8 cellular contexts compared by ENCODE assay signal in genomic region chr2:148644885-148645134, GRCh38. TPM values are rescaled to one million over a fixed set of nuclear protein-coding genes. Genes with fewer than 3 reads are reported as not detected.
DNase-seq lines count a peak whose midpoint lies in the region; ATAC-seq, FAIRE-seq and TF ChIP-seq lines count a peak whose summit lies in the region.

No MANE protein-coding gene starts in this region.

- H3K27me3 ChIP-seq in left ventricle myocardium inferior (ENCODE audit: low read depth) (no peaks in the 10 kb centered on the region), small intestine (ENCODE audit: control insufficient read depth in 2 of 2, insufficient read depth in 2 of 2, low read length in 2 of 2) (no peaks in the 10 kb centered on the region)

- peaks cover 20% of the 10 kb centered on the region for H3K36me3 Mint-ChIP-seq in activated B cell treated with CpG ODN at 0.5 μM for 24 hours (ENCODE audit: low read depth)

- H3K27me3 Mint-ChIP-seq in activated B cell treated with CpG ODN at 0.5 μM for 24 hours, result no peaks in the 10 kb centered on the region

- DNase-seq in NOMO-1 treated with DMSO at 0.1 percent for 48 hours (lab: John Stamatoyannopoulos, UW; ENCODE audit: unreplicated experiment), result peak; percentile 67
- DNase-seq in NOMO-1 (lab: John Stamatoyannopoulos, UW; ENCODE audit: unreplicated experiment in 2 of 2), result no peak
- no peak for DNase-seq in activated B cell treated with CpG ODN at 0.5 μM for 24 hours
- DNase-seq in left ventricle myocardium inferior, result no peak
- no peak for DNase-seq in small intestine
- no peak for DNase-seq in effector CD4-positive, alpha-beta T cell
- no peak for DNase-seq in NCI-H1930 (lab: John Stamatoyannopoulos, UW)

- CTCF ChIA-PET in activated B cell treated with CpG ODN at 0.5 μM for 24 hours (lab: Charles Lee), result interaction anchor here (1.0 to 1.4 kb wide), 2 partner anchors 9 to 625 kb away, joined by 3 to 4 read pairs; partner anchors contain the start of gene ORC4

- H3K36me3 ChIP-seq in left ventricle myocardium inferior (no peaks in the 10 kb centered on the region), small intestine (ENCODE audit: control insufficient read depth in 2 of 2, insufficient read depth in 2 of 2, low read length in 2 of 2) (no peaks in the 10 kb centered on the region)

- no peaks in the 10 kb centered on the region for H3K9me3 Mint-ChIP-seq in activated B cell treated with CpG ODN at 0.5 μM for 24 hours

- H3K27ac Mint-ChIP-seq in activated B cell treated with CpG ODN at 0.5 μM for 24 hours, result peak overlapping the region; percentile 99

- FAIRE-seq in small intestine (lab: Jason Lieb, UNC), result no peak

- intact Hi-C loops in activated B cell treated with CpG ODN at 0.5 μM for 24 hours (cut with micrococcal nuclease) (loop anchor here (1.0 to 5.0 kb wide), 12 partner anchors 8 to 942 kb away; partner anchors contain the start of genes KIF5C, MMADHC and ORC4), left ventricle myocardium inferior (cut with micrococcal nuclease) (no loop called here)

- peak overlapping the region; percentile 89 for H3K4me3 Mint-ChIP-seq in activated B cell treated with CpG ODN at 0.5 μM for 24 hours

- POLR2A ChIA-PET in activated B cell treated with CpG ODN at 0.5 μM for 24 hours (lab: Charles Lee), result interaction anchor here (0.6 to 2.2 kb wide), 11 partner anchors 11 to 628 kb away, joined by 3 to 23 read pairs (median 6); partner anchors contain the start of genes MBD5 and ORC4

- WGBS in small intestine, 3 donors, result 0% methylated on average over 15 to 27 of the region's 27 CpGs

- peaks cover 44% of the 10 kb centered on the region for H3K4me1 Mint-ChIP-seq in activated B cell treated with CpG ODN at 0.5 μM for 24 hours

- peak; percentile 37 for ATAC-seq in HG03025 (IDR thresholded peaks at IDR 0.05; ENCODE audit: low FRiP score, unreplicated experiment)
- peak; percentile 49 for ATAC-seq in activated B cell treated with CpG ODN at 0.5 μM for 24 hours (ENCODE audit: low read depth)

- peaks cover 52% of the 10 kb centered on the region for H3K4me1 ChIP-seq in left ventricle myocardium inferior
- H3K4me1 ChIP-seq in small intestine (ENCODE audit: control insufficient read depth in 2 of 2, insufficient read depth in 1 of 2, low read depth in 1 of 2, low read length in 1 of 2), result peaks cover 0 to 4% of the 10 kb centered on the region in 2 donors

- H3K9me3 ChIP-seq in left ventricle myocardium inferior (replicated peaks) (no peaks in the 10 kb centered on the region), small intestine (ENCODE audit: control insufficient read depth, low read depth) (no peaks in the 10 kb centered on the region)

- H3K4me3 ChIP-seq in left ventricle myocardium inferior (peak overlapping the region; percentile 85), small intestine (ENCODE audit: low read depth in 1 of 2, low read length in 2 of 2) (peak overlapping the region; percentile 88 to 97)

- H3K27ac ChIP-seq in left ventricle myocardium inferior (replicated peaks) (peak overlapping the region; percentile 100), small intestine (ENCODE audit: low read depth in 1 of 2, low read length in 1 of 2) (peak overlapping the region; percentile 76 to 100)

- TF ChIP-seq CTCF in activated B cell treated with CpG ODN at 0.5 μM for 24 hours (IDR thresholded peaks at IDR 0.05) (no peak), left ventricle myocardium inferior (IDR thresholded peaks at IDR 0.05; ENCODE audit: borderline replicate concordance) (no peak)

RNA-seq across cellular contexts. Expression of gene EPC2, which starts 0.3 kb away (rescaled TPM):
- total RNA-seq in activated B cell treated with CpG ODN at 0.5 μM for 24 hours, result 52.1 and 52.6 TPM in 2 replicates
- total RNA-seq in left ventricle myocardium inferior, result 22.0 TPM
- 1 to 10 TPM; 7.2 to 9.0 (median 7.8) TPM for polyA plus RNA-seq in small intestine
